13 cellular contexts compared by ENCODE assay signal in genomic region chr4:54061873-54062272, GRCh38. TPM values are rescaled to one million over a fixed set of nuclear protein-coding genes. Genes with fewer than 3 reads are reported as not detected.
DNase-seq lines count a peak whose midpoint lies in the region; ATAC-seq, FAIRE-seq and TF ChIP-seq lines count a peak whose summit lies in the region.
"Had no signal": no experiment of that assay in that cellular context is flagged by ENCODE, and none has a peak within 500 bp of the region (broad histone marks: within the 10 kb centered on the region; RNA-seq: fewer than 3 reads in every experiment).

No MANE protein-coding gene starts in this region.

- H3K4me1 ChIP-seq in smooth muscle cell (ENCODE audit: low read depth), result peaks cover 34% of the 10 kb centered on the region

- H2AFZ ChIP-seq in smooth muscle cell (ENCODE audit: low read depth), result no peak overlapping the region

- H4K20me1 ChIP-seq in smooth muscle cell (ENCODE audit: low read depth), result peaks cover 65% of the 10 kb centered on the region

- ATAC-seq in activated CD8-positive, alpha-beta T cell treated with anti-CD3 and anti-CD28 coated beads for 36 hours, result no peak

- H3K4me3 Mint-ChIP-seq in T-helper 1 cell treated with Interleukin-12 subunit alpha and Interleukin-12 subunit beta and Interleukin-4 antibody, amounts not matched to agents 30 μg/mL and 1 μg/mL, for 36 hours, result peak overlapping the region; percentile 56
- H3K4me3 Mint-ChIP-seq in activated CD8-positive, alpha-beta T cell treated with anti-CD3 and anti-CD28 coated beads for 36 hours, result peak overlapping the region; percentile 85

- peaks cover 19% of the 10 kb centered on the region for H3K36me3 Mint-ChIP-seq in T-helper 1 cell treated with Interleukin-12 subunit alpha and Interleukin-12 subunit beta and Interleukin-4 antibody, amounts not matched to agents 30 μg/mL and 1 μg/mL, for 36 hours (ENCODE audit: low read depth)
- peaks cover 13% of the 10 kb centered on the region for H3K36me3 Mint-ChIP-seq in activated CD8-positive, alpha-beta T cell treated with anti-CD3 and anti-CD28 coated beads for 36 hours (ENCODE audit: low read depth)

- peaks cover 10% of the 10 kb centered on the region for H3F3A ChIP-seq in smooth muscle cell (ENCODE audit: low read depth)

- TF ChIP-seq POLR2A in GM12891 (IDR thresholded peaks at IDR 0.05; ENCODE audit: low read depth, low read length), result no peak

- no peak overlapping the region for H3K9ac ChIP-seq in smooth muscle cell (ENCODE audit: low read depth)

- 89% methylated on average over 1 of the region's 1 CpG for WGBS in smooth muscle cell (ENCODE audit: low lambda C conversion rate)

- no peaks in the 10 kb centered on the region for H3K9me3 Mint-ChIP-seq in T-helper 1 cell treated with Interleukin-12 subunit alpha and Interleukin-12 subunit beta and Interleukin-4 antibody, amounts not matched to agents 30 μg/mL and 1 μg/mL, for 36 hours
- H3K9me3 Mint-ChIP-seq in activated CD8-positive, alpha-beta T cell treated with anti-CD3 and anti-CD28 coated beads for 36 hours, result no peaks in the 10 kb centered on the region

- intact Hi-C loops in activated CD8-positive, alpha-beta T cell treated with anti-CD3 and anti-CD28 coated beads for 36 hours (cut with micrococcal nuclease), result loop anchor here (5.0 kb wide), 1 partner anchor 35 kb away; no protein-coding TSS in a partner anchor

- H3K4me3 ChIP-seq in fibroblast of the aortic adventitia (ENCODE audit: low read depth, low read length) (peak overlapping the region; percentile 92), smooth muscle cell (peak overlapping the region; percentile 96)

- DNase-seq in T-helper 1 cell (no peak), fibroblast of the aortic adventitia (ENCODE audit: low read depth) (no peak), smooth muscle cell (lab: John Stamatoyannopoulos, UW; ENCODE audit: unreplicated experiment) (no peak), NCI-H524 (lab: John Stamatoyannopoulos, UW) (no peak), GM12891 (ENCODE audit: insufficient read length, low spot score) (no peak), NK-92 (lab: John Stamatoyannopoulos, UW; ENCODE audit: unreplicated experiment) (no peak)
- no peak for DNase-seq in activated CD8-positive, alpha-beta T cell treated with anti-CD3 and anti-CD28 coated beads for 36 hours
- DNase-seq: KBM-7, OCI-M1, retina had no signal

- no peaks in the 10 kb centered on the region for H3K27me3 Mint-ChIP-seq in T-helper 1 cell treated with Interleukin-12 subunit alpha and Interleukin-12 subunit beta and Interleukin-4 antibody, amounts not matched to agents 30 μg/mL and 1 μg/mL, for 36 hours (ENCODE audit: low read depth)
- no peaks in the 10 kb centered on the region for H3K27me3 Mint-ChIP-seq in activated CD8-positive, alpha-beta T cell treated with anti-CD3 and anti-CD28 coated beads for 36 hours

- no peak for TF ChIP-seq CTCF in activated CD8-positive, alpha-beta T cell treated with anti-CD3 and anti-CD28 coated beads for 36 hours (IDR thresholded peaks at IDR 0.05)
- TF ChIP-seq CTCF in fibroblast of the aortic adventitia (IDR thresholded peaks at IDR 0.05; ENCODE audit: insufficient read depth, low read length) (no peak), smooth muscle cell (IDR thresholded peaks at IDR 0.05; ENCODE audit: borderline replicate concordance, insufficient read depth, poor library complexity, severe bottlenecking) (no peak)

- peak overlapping the region; percentile 85 for H3K4me2 ChIP-seq in smooth muscle cell

- peaks cover 44% of the 10 kb centered on the region for H3K4me1 Mint-ChIP-seq in T-helper 1 cell treated with Interleukin-12 subunit alpha and Interleukin-12 subunit beta and Interleukin-4 antibody, amounts not matched to agents 30 μg/mL and 1 μg/mL, for 36 hours (ENCODE audit: low read depth)
- H3K4me1 Mint-ChIP-seq in activated CD8-positive, alpha-beta T cell treated with anti-CD3 and anti-CD28 coated beads for 36 hours (ENCODE audit: low read depth), result peaks cover 59% of the 10 kb centered on the region

- no peaks in the 10 kb centered on the region for H3K27me3 ChIP-seq in smooth muscle cell (ENCODE audit: low read depth)

- FAIRE-seq in GM12891 (lab: Jason Lieb, UNC), result no peak
- FAIRE-seq: A204.1 had no signal

- no peak overlapping the region for H3K27ac ChIP-seq in smooth muscle cell (ENCODE audit: low read depth)

- no peaks in the 10 kb centered on the region for H3K9me3 ChIP-seq in smooth muscle cell (replicated peaks; ENCODE audit: low read depth)

- CTCF ChIA-PET in activated CD8-positive, alpha-beta T cell treated with anti-CD3 and anti-CD28 coated beads for 36 hours (lab: Charles Lee), result interaction anchor here (1.1 kb wide), 1 partner anchor 172 kb away, joined by 3 read pairs; no protein-coding TSS in a partner anchor

- H3K36me3 ChIP-seq in smooth muscle cell (ENCODE audit: low read depth), result no peaks in the 10 kb centered on the region

- peaks cover 74% of the 10 kb centered on the region for H3K79me2 ChIP-seq in smooth muscle cell (ENCODE audit: low read depth)

- H3K27ac Mint-ChIP-seq in T-helper 1 cell treated with Interleukin-12 subunit alpha and Interleukin-12 subunit beta and Interleukin-4 antibody, amounts not matched to agents 30 μg/mL and 1 μg/mL, for 36 hours, result no peak overlapping the region
- peak overlapping the region; percentile 36 for H3K27ac Mint-ChIP-seq in activated CD8-positive, alpha-beta T cell treated with anti-CD3 and anti-CD28 coated beads for 36 hours

- POLR2A ChIA-PET in activated CD8-positive, alpha-beta T cell treated with anti-CD3 and anti-CD28 coated beads for 36 hours (lab: Charles Lee), result interaction anchor here (1.2 kb wide), 1 partner anchor 32 kb away, joined by 3 read pairs; no protein-coding TSS in a partner anchor

TF ChIP-seq in GM12891, 5 proteins besides CTCF, POLR2A, EP300 and RAD21:
- no peak for TF ChIP-seq TAF1 (IDR thresholded peaks at IDR 0.05; ENCODE audit: low read depth, low read length)
- no peak for TF ChIP-seq PAX5 (IDR thresholded peaks at IDR 0.05; ENCODE audit: insufficient read depth, low read length, severe bottlenecking)
- TF ChIP-seq SPI1 (IDR thresholded peaks at IDR 0.05; ENCODE audit: low read depth, low read length), result no peak
- TF ChIP-seq POU2F2 (IDR thresholded peaks at IDR 0.05; ENCODE audit: low read depth, low read length), result no peak
- TF ChIP-seq POLR2AphosphoS5 (IDR thresholded peaks at IDR 0.05; ENCODE audit: low read depth, low read length), result no peak
TF ChIP-seq in GM12891: peak in this region for 0.

RNA-seq across cellular contexts. Expression of gene CHIC2, which starts 2.5 kb away (rescaled TPM):
- total RNA-seq in activated CD8-positive, alpha-beta T cell treated with anti-CD3 and anti-CD28 coated beads for 36 hours, result 10 to 100 TPM; 16.8 to 17.5 TPM
- total RNA-seq in fibroblast of the aortic adventitia (ENCODE audit: low replicate concordance) (39.2 and 88.4 TPM in 2 replicates), smooth muscle cell (61.0 and 61.4 TPM in 2 replicates)
- 52.2 and 57.0 TPM in 2 replicates for polyA plus RNA-seq in smooth muscle cell
- polyA plus RNA-seq in GM12891 (2012; ENCODE audit: low read depth, missing spikeins), result 9.1 TPM

RNA-seq across cellular contexts. Expression of gene GSX2, which starts 38.1 kb away (rescaled TPM):
- not detected for total RNA-seq in activated CD8-positive, alpha-beta T cell treated with anti-CD3 and anti-CD28 coated beads for 36 hours
- not detected in 2 replicates for total RNA-seq in fibroblast of the aortic adventitia (ENCODE audit: low replicate concordance)
- total RNA-seq in smooth muscle cell, result not detected in 2 replicates
- polyA plus RNA-seq in smooth muscle cell, result not detected in 2 replicates
- polyA plus RNA-seq in GM12891 (2012; ENCODE audit: low read depth, missing spikeins), result not detected
- total RNA-seq: subcutaneous adipose tissue had no signal
